In the genomic region with DNA sequence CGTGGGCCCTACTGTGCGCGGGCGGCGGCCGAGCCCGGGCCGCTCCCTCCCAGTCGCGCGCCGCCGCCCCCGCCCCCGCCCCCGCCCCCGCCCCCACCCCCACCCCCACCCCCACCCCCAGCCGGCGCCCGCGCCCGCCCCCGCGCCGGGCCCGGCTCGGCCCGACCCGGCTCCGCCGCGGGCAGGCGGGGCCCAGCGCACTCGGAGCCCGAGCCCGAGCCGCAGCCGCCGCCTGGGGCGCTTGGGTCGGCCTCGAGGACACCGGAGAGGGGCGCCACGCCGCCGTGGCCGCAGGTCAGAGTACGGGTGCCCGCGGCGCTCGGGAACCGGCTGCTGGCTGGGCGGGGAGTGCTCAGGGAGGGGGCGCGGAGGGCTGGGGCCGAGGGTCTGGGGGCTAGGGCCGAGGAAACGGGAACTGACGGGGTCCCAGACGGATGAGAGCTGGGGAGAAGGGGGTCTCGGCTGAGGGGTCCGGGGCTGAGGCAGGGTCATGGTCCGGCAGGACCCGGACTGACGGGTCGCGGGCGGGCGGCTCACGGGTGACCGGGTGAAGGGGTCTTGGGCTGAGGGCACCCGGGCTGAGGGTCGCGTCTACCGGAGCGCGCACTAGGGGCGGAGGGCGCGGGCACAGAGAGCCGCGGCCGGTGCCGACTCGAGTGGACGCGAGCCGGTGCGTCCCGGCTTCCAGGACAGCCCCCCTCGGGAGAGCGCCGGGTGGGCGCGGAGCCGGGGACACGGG, we compare ENCODE assay signal across 8 cellular contexts. TPM values are rescaled to one million over a fixed set of nuclear protein-coding genes. Genes with fewer than 3 reads are reported as not detected.
A peak's percentile ranks its signal among the peaks of the same experiment; 100 is the strongest.
DNase-seq lines count a peak whose midpoint lies in the region; ATAC-seq, FAIRE-seq and TF ChIP-seq lines count a peak whose summit lies in the region.

No MANE protein-coding gene starts in this region.

- peaks cover 5% of the 10 kb centered on the region; the same call in 1 of the 2 replicates for H3K9me3 Mint-ChIP-seq in WTC11

- peak overlapping the region; percentile 29 to 62 (median 42) for H3K4me3 ChIP-seq in pancreas

- TF ChIP-seq CTCF in WTC11 (IDR thresholded peaks at IDR 0.05), result no peak
- no peak for TF ChIP-seq CTCF in pancreas (IDR thresholded peaks at IDR 0.05)

- H3K27ac Mint-ChIP-seq in WTC11, result no peak overlapping the region

- H3K27me3 Mint-ChIP-seq in WTC11 (ENCODE audit: low read depth), result peaks cover 74% of the 10 kb centered on the region

- H3K4me1 ChIP-seq in pancreas, result no peaks in the 10 kb centered on the region

- H3K36me3 Mint-ChIP-seq in WTC11, result no peaks in the 10 kb centered on the region

- H3K4me1 Mint-ChIP-seq in WTC11, result no peaks in the 10 kb centered on the region

- 1% methylated on average over 33 to 93 of the region's 100 CpGs for WGBS in pancreas, 2 donors

- peaks cover 0 to 4% (median 0%) of the 10 kb centered on the region in 4 donors for H3K27me3 ChIP-seq in pancreas

- H3K4me3 Mint-ChIP-seq in WTC11, result peak overlapping the region; percentile 65

- DNase-seq in Right ventricle myocardium inferior (ENCODE audit: missing footprints), result peak; percentile 81
- no peak for DNase-seq in cardiac septum (ENCODE audit: low spot score)
- DNase-seq in WTC11 (ENCODE audit: low spot score), result peak; percentile 46
- peak; percentile 16 for DNase-seq in germinal center (ENCODE audit: low spot score)
- peak in 4 of 6 donors; percentile 15 to 72 (median 49) for DNase-seq in pancreas
- DNase-seq in activated CD4-positive, CD25-positive, alpha-beta regulatory T cell (lab: John Stamatoyannopoulos, UW), result no peak

- intact Hi-C loops in Right ventricle myocardium inferior (cut with DNase I) (loop anchor here (2.0 to 10.0 kb wide), 3 partner anchors 87 to 193 kb away; no protein-coding TSS in a partner anchor), cardiac septum (cut with DNase I) (loop anchor here (5.0 kb wide), 1 partner anchor 194 kb away; the partner anchor contains the start of gene TSEN2), pancreas (cut with DNase I) (no loop called here)

- H3K9me3 ChIP-seq in pancreas, result no peaks in the 10 kb centered on the region

- H3K36me3 ChIP-seq in pancreas, result no peaks in the 10 kb centered on the region

- FAIRE-seq in pancreas (lab: Jason Lieb, UNC), result no peak

- ATAC-seq in Right ventricle myocardium inferior (peak; percentile 93), WTC11 (peak; percentile 60), pancreas (peak; percentile 64 to 83 (median 79)), HG03457 (IDR thresholded peaks at IDR 0.05; ENCODE audit: unreplicated experiment) (no peak), GM19397 (IDR thresholded peaks at IDR 0.05; ENCODE audit: unreplicated experiment) (no peak)

- CTCF ChIA-PET in WTC11 (lab: Charles Lee), result interaction anchor here (1.0 to 2.0 kb wide), 2 partner anchors 26 to 192 kb away, joined by 3 to 13 read pairs; no protein-coding TSS in a partner anchor

- H3K27ac ChIP-seq in pancreas, result peak overlapping the region in 2 of 4 donors; percentile 36 to 46

- POLR2A ChIA-PET in WTC11 (lab: Charles Lee), result no interaction called here

TF ChIP-seq in WTC11, 78 proteins besides CTCF, POLR2A, EP300 and RAD21:
- TF ChIP-seq GABPB1 (CRISPR knock-in tag; IDR thresholded peaks at IDR 0.05) (no peak), ESRRA (CRISPR knock-in tag; IDR thresholded peaks at IDR 0.05; ENCODE audit: borderline replicate concordance) (no peak), RORB (CRISPR knock-in tag; IDR thresholded peaks at IDR 0.05) (no peak), ZNF317 (CRISPR knock-in tag; IDR thresholded peaks at IDR 0.05; ENCODE audit: borderline replicate concordance, low read depth) (no peak), TP53 (CRISPR knock-in tag; IDR thresholded peaks at IDR 0.05) (no peak), USF2 (CRISPR knock-in tag; IDR thresholded peaks at IDR 0.05) (no peak), OVOL2 (CRISPR knock-in tag; IDR thresholded peaks at IDR 0.05; ENCODE audit: borderline replicate concordance) (no peak), FOXJ3 (CRISPR knock-in tag; IDR thresholded peaks at IDR 0.05; ENCODE audit: borderline replicate concordance) (no peak), TCF7 (CRISPR knock-in tag; IDR thresholded peaks at IDR 0.05; ENCODE audit: low read depth) (no peak), MXD4 (CRISPR knock-in tag; IDR thresholded peaks at IDR 0.05; ENCODE audit: borderline replicate concordance) (no peak), AR (CRISPR knock-in tag; IDR thresholded peaks at IDR 0.05) (no peak), RELA (CRISPR knock-in tag; IDR thresholded peaks at IDR 0.05; ENCODE audit: borderline replicate concordance) (no peak), ZBTB21 (CRISPR knock-in tag; IDR thresholded peaks at IDR 0.05; ENCODE audit: borderline replicate concordance) (no peak), PRRX2 (CRISPR knock-in tag; IDR thresholded peaks at IDR 0.05) (no peak), SMAD4 (CRISPR knock-in tag; IDR thresholded peaks at IDR 0.05) (no peak), EMX1 (CRISPR knock-in tag; IDR thresholded peaks at IDR 0.05) (no peak), CREM (CRISPR knock-in tag; IDR thresholded peaks at IDR 0.05) (no peak), ETV6 (CRISPR knock-in tag; IDR thresholded peaks at IDR 0.05) (no peak)

RNA-seq across cellular contexts. Expression of gene PPARG, which starts 1.0 kb away (rescaled TPM):
- 25.7 TPM for total RNA-seq in Right ventricle myocardium inferior
- total RNA-seq in cardiac septum, result 7.8 TPM
- total RNA-seq in WTC11 (2021), result 0.30 to 0.79 TPM (median 0.66 TPM) in 3 replicates
- 1 to 10 TPM in 4 of 6 donors, under 1 TPM in 2; 0.88 to 4.4 (median 2.1) TPM for total RNA-seq in pancreas
- polyA plus RNA-seq in pancreas, result 1 to 10 TPM; 1.9 to 6.2 TPM

Comparison
In these comparisons a context has a peak if more than half of its experiments do, and no peak if none do; other contexts are left out.
1. DNase-seq: peak in Right ventricle myocardium inferior (single experiment), WTC11 (single experiment), germinal center (single experiment) and pancreas (4 of 6); none in cardiac septum (single experiment) and activated CD4-positive, CD25-positive, alpha-beta regulatory T cell (0 of 4).
2. ATAC-seq: peak in Right ventricle myocardium inferior (single experiment), WTC11 (single experiment) and pancreas (4 of 4); none in HG03457 (single experiment) and GM19397 (single experiment).
3. intact Hi-C loops: an anchor here in Right ventricle myocardium inferior (2.0 to 10.0 kb wide) and cardiac septum (5.0 kb wide); none called in pancreas.